Comparison of ENCODE assay signal across 8 cellular contexts in the genomic region with DNA sequence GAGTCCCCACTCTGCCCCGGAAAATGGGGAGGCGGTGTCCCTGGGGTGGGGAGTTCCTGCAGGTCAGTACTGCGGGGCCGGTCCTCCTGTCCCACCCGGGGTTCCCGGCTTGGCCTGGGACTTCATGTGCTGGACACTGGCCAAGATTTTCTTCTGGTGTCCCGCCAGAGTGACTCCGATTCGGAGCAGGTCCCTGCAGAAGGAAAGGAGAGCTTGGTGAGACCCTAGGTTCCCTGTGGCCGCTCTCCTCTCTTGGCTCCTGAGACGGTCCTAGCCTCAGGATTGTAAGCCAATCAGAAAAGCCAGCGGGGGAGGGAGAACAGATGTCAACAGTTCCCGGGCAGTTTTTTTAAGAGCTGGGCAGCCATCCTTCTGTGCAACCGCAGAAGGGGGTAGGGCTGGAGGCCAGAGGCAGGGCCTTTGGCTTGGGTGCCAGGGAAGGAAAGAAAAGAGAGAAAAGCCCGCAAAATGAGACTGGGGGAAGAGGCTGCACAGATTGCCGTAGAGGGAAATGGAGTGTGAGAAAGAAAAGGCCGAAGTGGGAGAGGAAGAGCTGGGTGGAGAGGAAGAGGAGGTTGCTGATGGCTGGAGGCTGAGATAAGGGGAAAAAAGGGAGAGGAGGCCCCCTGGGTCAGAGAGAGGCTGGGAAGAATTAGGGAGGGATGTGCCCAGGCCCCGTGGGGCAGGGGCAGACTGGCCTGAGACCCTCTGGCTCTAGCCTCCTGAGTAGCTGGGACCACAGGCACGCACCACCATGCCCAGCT. TPM values are rescaled to one million over a fixed set of nuclear protein-coding genes. Genes with fewer than 3 reads are reported as not detected.
DNase-seq lines count a peak whose midpoint lies in the region; TF ChIP-seq lines count a peak whose summit lies in the region.

No MANE protein-coding gene starts in this region.

- H3K4me1 ChIP-seq in GM23248 (ENCODE audit: insufficient read depth) (peaks cover 25% of the 10 kb centered on the region), colonic mucosa (peaks cover 27% of the 10 kb centered on the region), suprapubic skin (peaks cover 33% of the 10 kb centered on the region)

- POLR2A ChIA-PET in RWPE1 (lab: Yijun Ruan, JAX; ENCODE audit: low non-redundant PET): interaction anchor here (1.0 kb wide), 1 partner anchor 24 kb away, joined by 3 read pairs; the partner anchor contains the start of gene EPHB4

- H4K20me1 ChIP-seq in GM23248 (ENCODE audit: insufficient read depth): no peaks in the 10 kb centered on the region

- no peaks in the 10 kb centered on the region for H3K79me2 ChIP-seq in GM23248 (ENCODE audit: insufficient read depth)

- H3K27me3 ChIP-seq in GM23248 (replicated peaks; ENCODE audit: insufficient read depth) (no peaks in the 10 kb centered on the region), colonic mucosa (no peaks in the 10 kb centered on the region), suprapubic skin (no peaks in the 10 kb centered on the region)

- no peaks in the 10 kb centered on the region for H3K9me2 ChIP-seq in GM23248 (ENCODE audit: insufficient read depth)

- peaks cover 4% of the 10 kb centered on the region; the same call in 1 of the 2 replicates for H3K36me3 ChIP-seq in GM23248 (ENCODE audit: low read depth)
- H3K36me3 ChIP-seq in colonic mucosa: no peaks in the 10 kb centered on the region
- H3K36me3 ChIP-seq in suprapubic skin: peaks cover 41% of the 10 kb centered on the region

- CTCF ChIA-PET in RWPE1 (lab: Yijun Ruan, JAX): interaction anchor here (0.6 to 1.5 kb wide), 5 partner anchors 9 to 223 kb away, joined by 3 to 6 read pairs (median 5); partner anchors contain the start of genes EPHB4 and EPO

- WGBS in GM23248 (ENCODE audit: low coverage in 1 of 2, low lambda C conversion rate in 2 of 2, missing lambda C conversion rate in 2 of 2), 2 experiments: 30 to 35% methylated on average over 19 of the region's 19 CpGs
- WGBS in lower leg skin, 2 donors: 18 to 24% methylated on average over 19 of the region's 19 CpGs
- 20% methylated on average over 19 of the region's 19 CpGs for WGBS in suprapubic skin

- peak overlapping the region; percentile 42 for H3K4me2 ChIP-seq in GM23248 (ENCODE audit: unreplicated experiment)

- DNase-seq in stimulated activated CD4-positive, alpha-beta T cell treated with anti-CD3 and anti-CD28 coated beads, Interleukin-1b, Interleukin-23, amount 100 ng/mL, for 48 hours: peak; percentile 45
- no peak for DNase-seq in stimulated activated CD4-positive, alpha-beta T cell treated with anti-CD3 and anti-CD28 coated beads, Interleukin-4, amount 100 ng/mL, for 4 hours
- peak; percentile 94 for DNase-seq in GM23248
- peak; percentile 94 for DNase-seq in KBM-7
- peak; percentile 96 for DNase-seq in RWPE1 (ENCODE audit: low spot score)
- peak; percentile 94 for DNase-seq in colonic mucosa
- peak; percentile 83 to 91 for DNase-seq in lower leg skin (ENCODE audit: low spot score in 2 of 2)
- DNase-seq in suprapubic skin (ENCODE audit: low spot score in 2 of 2): peak in 1 of 2 donors; percentile 79

- in situ Hi-C loops in GM23248 (cut with MboI) (no loop called here), KBM-7 (cut with MboI; ENCODE audit: low pct_unique_long_range_greater_than_20kb, low sequenced_read_pairs) (no loop called here)

- no peaks in the 10 kb centered on the region for H3K9me3 ChIP-seq in GM23248 (ENCODE audit: low read depth)
- H3K9me3 ChIP-seq in colonic mucosa: no peaks in the 10 kb centered on the region
- no peaks in the 10 kb centered on the region for H3K9me3 ChIP-seq in suprapubic skin

- H3K4me3 ChIP-seq in GM23248 (no peak overlapping the region), colonic mucosa (no peak overlapping the region), lower leg skin (ENCODE audit: low read depth, poor library complexity, severe bottlenecking) (no peak overlapping the region), suprapubic skin (peak overlapping the region; percentile 28)

- 0 out of 2 replicates have a peak, but pooled peaks cover 3% of the 10 kb centered on the region for H3F3A ChIP-seq in GM23248 (ENCODE audit: insufficient read depth)

- H3K27ac ChIP-seq in GM23248 (no peak overlapping the region), RWPE1 (peak overlapping the region; percentile 99), colonic mucosa (peak overlapping the region; percentile 70), suprapubic skin (peak overlapping the region; percentile 77)

- TF ChIP-seq POLR2A in lower leg skin (IDR thresholded peaks at IDR 0.05): no peak
- TF ChIP-seq POLR2A in suprapubic skin (IDR thresholded peaks at IDR 0.05): no peak

- H3K9ac ChIP-seq in GM23248 (peak overlapping the region; percentile 24; the same call in 1 of the 2 replicates), colonic mucosa (ENCODE audit: low read depth in 2 of 2, low read length in 2 of 2) (peak overlapping the region in 1 of 2 donors; percentile 71)

- TF ChIP-seq CTCF in RWPE1 (conservative IDR thresholded peaks at IDR 0.05; ENCODE audit: low read depth) (no peak), colonic mucosa (IDR thresholded peaks at IDR 0.05) (no peak), lower leg skin (IDR thresholded peaks at IDR 0.05) (no peak), suprapubic skin (IDR thresholded peaks at IDR 0.05) (no peak)

- peak overlapping the region; percentile 63 for H2AFZ ChIP-seq in GM23248

- intact Hi-C loops in colonic mucosa (cut with DNase I) (no loop called here), lower leg skin (cut with DNase I; ENCODE audit: low total_unique reads) (loop anchor here (5.0 kb wide), 1 partner anchor 49 kb away; the partner anchor contains the start of gene SLC12A9)

- TF ChIP-seq EP300 in suprapubic skin (IDR thresholded peaks at IDR 0.05): no peak

RNA-seq across cellular contexts. Expression of gene EPHB4, which starts 23.7 kb away (rescaled TPM):
- total RNA-seq in GM23248 (2014; rRNA removed; shearing (Covaris generic)): 26.9 and 32.9 TPM in 2 replicates
- 6.7 and 8.2 TPM in 2 replicates for polyA plus RNA-seq in GM23248 (2016; fragmentation: Nextera tagmentation; extraction: Ambion mirVana)
- total RNA-seq in colonic mucosa (10 to 100 TPM; 43.1 to 75.9 TPM), lower leg skin (10 to 100 TPM; 51.1 to 72.2 (median 60.9) TPM), suprapubic skin (10 to 100 TPM; 58.1 to 84.6 (median 81.6) TPM)

RNA-seq across cellular contexts. Expression of gene SLC12A9, which starts 48.9 kb away (rescaled TPM):
- total RNA-seq in GM23248 (2014; rRNA removed; shearing (Covaris generic)): 16.8 and 21.2 TPM in 2 replicates
- polyA plus RNA-seq in GM23248 (2016; fragmentation: Nextera tagmentation; extraction: Ambion mirVana): 6.1 and 7.9 TPM in 2 replicates
- total RNA-seq in colonic mucosa (10 to 100 TPM; 24.1 to 35.9 TPM), lower leg skin (10 to 100 TPM; 14.0 to 32.9 (median 21.8) TPM), suprapubic skin (10 to 100 TPM; 22.5 to 33.8 (median 26.4) TPM)

Comparison
In these comparisons a context has a peak if more than half of its experiments do, and no peak if none do; other contexts are left out.
1. DNase-seq: peak in stimulated activated CD4-positive, alpha-beta T cell treated with anti-CD3 and anti-CD28 coated beads, Interleukin-1b, Interleukin-23, amount 100 ng/mL, for 48 hours (single experiment), GM23248 (single experiment), KBM-7 (single experiment), RWPE1 (single experiment), colonic mucosa (single experiment) and lower leg skin (2 of 2); none in stimulated activated CD4-positive, alpha-beta T cell treated with anti-CD3 and anti-CD28 coated beads, Interleukin-4, amount 100 ng/mL, for 4 hours (0 of 2).